In genomic region chrX:46574337-46574940, GRCh38 we compare ENCODE assay signal across 8 cellular contexts. TPM values are rescaled to one million over a fixed set of nuclear protein-coding genes. Genes with fewer than 3 reads are reported as not detected.
A peak's percentile ranks its signal among the peaks of the same experiment; 100 is the strongest.
DNase-seq lines count a peak whose midpoint lies in the region; ATAC-seq, FAIRE-seq and TF ChIP-seq lines count a peak whose summit lies in the region.

No MANE protein-coding gene starts in this region.

- H3K4me3 Mint-ChIP-seq in HFFc6 = peak overlapping the region; percentile 82

- peak; percentile 8 for ATAC-seq in GM12878

- TF ChIP-seq EP300 in GM12878 (IDR thresholded peaks at IDR 0.05; ENCODE audit: borderline replicate concordance in 1 of 2, control insufficient read depth in 1 of 2, low read depth in 2 of 2, low read length in 2 of 2) = no peak
- no peak for TF ChIP-seq EP300 in stomach (IDR thresholded peaks at IDR 0.05)

- FAIRE-seq in GM12878 (lab: Jason Lieb, UNC) = no peak

- no peaks in the 10 kb centered on the region for H3K27me3 Mint-ChIP-seq in HFFc6 (ENCODE audit: insufficient read depth)

- H3K27ac ChIP-seq in SJCRH30 (no peak overlapping the region), GM12878 (ENCODE audit: control insufficient read depth, insufficient read depth) (peak overlapping the region; percentile 80), stomach (peak overlapping the region in 4 of 5 donors; percentile 64 to 77 (median 70))

- peak overlapping the region; percentile 75 for H3K4me2 ChIP-seq in GM12878 (ENCODE audit: control insufficient read depth, insufficient read depth)

- H3K27me3 ChIP-seq in SJCRH30 (no peaks in the 10 kb centered on the region), GM12878 (replicated peaks in 1 of 2; ENCODE audit: control insufficient read depth in 2 of 2, insufficient read depth in 2 of 2, low read length in 1 of 2) (no peaks in the 10 kb centered on the region), stomach (peaks cover 0 to 18% (median 10%) of the 10 kb centered on the region in 3 donors)

- H3K36me3 ChIP-seq in SJCRH30 = no peaks in the 10 kb centered on the region
- no peaks in the 10 kb centered on the region for H3K36me3 ChIP-seq in GM12878 (ENCODE audit: control insufficient read depth in 2 of 2, insufficient read depth in 2 of 2, low read length in 1 of 2)
- H3K36me3 ChIP-seq in stomach = no peaks in the 10 kb centered on the region

- peaks cover 38% of the 10 kb centered on the region for H3K79me2 ChIP-seq in GM12878 (ENCODE audit: control insufficient read depth, insufficient read depth, low read length)

- H3K9me3 Mint-ChIP-seq in HFFc6 = no peaks in the 10 kb centered on the region

- peak overlapping the region; percentile 54 for H3K9ac ChIP-seq in GM12878 (ENCODE audit: control insufficient read depth, insufficient read depth, low read length)

- H3K27ac Mint-ChIP-seq in HFFc6 = no peak overlapping the region

- 48% methylated on average over 74 of the region's 79 CpGs for WGBS in GM12878 (ENCODE audit: insufficient coverage, insufficient replicate concordance, low lambda C conversion rate, missing lambda C conversion rate)
- WGBS in stomach, 5 donors = 2 to 64% (median 19%) methylated on average over 49 to 79 of the region's 79 CpGs; no CpG with 5 or more reads in 1 of the 5 donors

- no peaks in the 10 kb centered on the region for H3K9me3 ChIP-seq in SJCRH30 (replicated peaks)
- H3K9me3 ChIP-seq in GM12878 (replicated peaks; ENCODE audit: control insufficient read depth, insufficient read depth, low read length) = no peaks in the 10 kb centered on the region
- no peaks in the 10 kb centered on the region for H3K9me3 ChIP-seq in stomach

- intact Hi-C loops in GM12878 (cut with micrococcal nuclease; ENCODE audit: unreplicated experiment) (loop anchor here (5.0 kb wide), 1 partner anchor 138 kb away; no protein-coding TSS in a partner anchor), stomach (cut with DNase I; ENCODE audit: low total_unique reads) (no loop called here)

- POLR2A ChIA-PET in GM12878 (lab: Charles Lee) = interaction anchor here (0.9 kb wide), 1 partner anchor 117 kb away, joined by 3 read pairs; no protein-coding TSS in a partner anchor

- CTCF ChIA-PET in GM12878 (lab: Yijun Ruan, JAX) = no interaction called here

- TF ChIP-seq CTCF in HFFc6 (IDR thresholded peaks at IDR 0.05) (0 out of 2 replicates have a peak, but pooled peaks have one; percentile 15), GM12878 (IDR thresholded peaks at IDR 0.05 in 2 of 3, conservative IDR thresholded peaks at IDR 0.05 in 1 of 3; ENCODE audit: control insufficient read depth in 2 of 3, extremely low read depth in 1 of 3, insufficient read depth in 1 of 3, low read depth in 3 of 3, low read length in 3 of 3) (no peak), stomach (IDR thresholded peaks at IDR 0.05) (no peak)

- H3K36me3 Mint-ChIP-seq in HFFc6 (ENCODE audit: low read depth) = peaks cover 6% of the 10 kb centered on the region; the same call in 1 of the 2 replicates

- in situ Hi-C loops in GM12878 (cut with MboI) = no loop called here

- SMC1A ChIA-PET in GM12878 (lab: Charles Lee; ENCODE audit: uncharacterized antibody, unreplicated experiment) = interaction anchor here (0.6 kb wide), 1 partner anchor 18 kb away, joined by 3 read pairs; no protein-coding TSS in a partner anchor

- H3K4me3 ChIP-seq in SJCRH30 (peak overlapping the region; percentile 71), GM12878 (peak overlapping the region; percentile 69; the same call in 1 of the 2 replicates), stomach (peak overlapping the region; percentile 45 to 71 (median 58))

- DNase-seq in EL (peak; percentile 42), HFFc6 (no peak), SJCRH30 (no peak), GM12878 (ENCODE audit: low read depth, low spot score) (no peak), left kidney (ENCODE audit: low read depth, low spot score) (peak; percentile 53), stomach (no peak), dedifferentiated amniotic fluid mesenchymal stem cell (ENCODE audit: extremely low spot score) (no peak), cerebellar cortex (ENCODE audit: low spot score) (no peak)

- TF ChIP-seq POLR2A in GM12878 (IDR thresholded peaks at IDR 0.05; ENCODE audit: low read depth, low read length) (peak; percentile 33; the same call in 1 of the 2 replicates), stomach (IDR thresholded peaks at IDR 0.05) (no peak)

- H4K20me1 ChIP-seq in GM12878 (ENCODE audit: control insufficient read depth, insufficient read depth) = no peaks in the 10 kb centered on the region

- TF ChIP-seq RAD21 in GM12878 (IDR thresholded peaks at IDR 0.05; ENCODE audit: insufficient read depth, low read depth, low read length) = no peak

- RAD21 ChIA-PET in GM12878 (lab: Charles Lee; ENCODE audit: unreplicated experiment) = interaction anchor here (1.0 kb wide), 1 partner anchor 12 kb away, joined by 3 read pairs; no protein-coding TSS in a partner anchor

- BruUV-seq in GM12878 (replicated peaks; lab: Mats Ljungman, UMichigan) = no TSS peak

- H3K4me1 Mint-ChIP-seq in HFFc6 (ENCODE audit: low read depth) = peaks cover 30% of the 10 kb centered on the region

- no peaks in the 10 kb centered on the region for H3K4me1 ChIP-seq in SJCRH30
- H3K4me1 ChIP-seq in GM12878 (ENCODE audit: control insufficient read depth, insufficient read depth, low read length) = peaks cover 22% of the 10 kb centered on the region
- H3K4me1 ChIP-seq in stomach = peaks cover 0 to 34% (median 21%) of the 10 kb centered on the region in 4 donors

- peak overlapping the region; percentile 68 for H2AFZ ChIP-seq in GM12878 (ENCODE audit: control insufficient read depth, low read depth, low read length)

TF ChIP-seq in GM12878, 131 proteins besides CTCF, POLR2A, EP300 and RAD21 (continues in another document):
- TF ChIP-seq DPF2 (IDR thresholded peaks at IDR 0.05) (0 out of 2 replicates have a peak, but pooled peaks have one; percentile 8), SIN3A (IDR thresholded peaks at IDR 0.05; ENCODE audit: low read depth, low read length) (0 out of 2 replicates have a peak, but pooled peaks have one; percentile 71)

RNA-seq across cellular contexts. Expression of gene CHST7, which starts 0.9 kb away (rescaled TPM):
- total RNA-seq in HFFc6 (2021; fragmentation: NEBNext Ultra II Directional; extraction: Animal tissue kit (Norgen Biotek cat#: 25700)) = 10 to 100 TPM; 16.1 to 17.8 (median 17.0) TPM
- total RNA-seq in SJCRH30 (2014; rRNA removed; shearing (Covaris generic)) = 3.4 and 3.6 TPM in 2 replicates
- total RNA-seq in GM12878 (2013; cell fraction: nucleolus; rRNA removed) = 19.0 and 21.7 TPM in 2 replicates
- total RNA-seq in GM12878 (2014; rRNA removed) (10.7 and 11.0 TPM in 2 replicates), GM12878 (2014; rRNA removed; fragmentation: Illumina TruSeq; extraction: Trizol) (1.8 and 2.0 TPM in 2 replicates), GM12878 (2021) (8.9 and 9.3 TPM in 2 replicates), stomach (10 to 100 TPM in 1 of 5 donors, 1 to 10 TPM in 3, under 1 TPM in 1; 0.29 to 10.1 (median 1.8) TPM)
- polyA plus RNA-seq in GM12878 (2011; ENCODE audit: low read depth) = 1.9 TPM
- polyA plus RNA-seq in GM12878 (2011; rRNA removed) (3.7 and 4.5 TPM in 2 replicates), GM12878 (2014; fragmentation: Illumina TruSeq; extraction: Trizol) (0.89 and 1.3 TPM in 2 replicates), GM12878 (2014; fragmentation: Nextera tagmentation; extraction: Ambion mirVana) (1 to 10 TPM in 1 of 2 experiments, under 1 TPM in 1; 0.58 to 1.7 TPM), GM12878 (2014; rRNA removed) (6.3 and 9.3 TPM in 2 replicates), GM12878 (2016; fragmentation: Nextera tagmentation; extraction: Ambion mirVana) (1 to 10 TPM; 7.4 to 8.9 TPM), stomach (1 to 10 TPM; 1.4 to 3.5 (median 2.4) TPM)
- 4.4 and 9.0 TPM in 2 replicates for polyA plus RNA-seq in GM12878 (2011; cell fraction: cytosol; rRNA removed)
- polyA plus RNA-seq in GM12878 (2011; cell fraction: nucleus; rRNA removed) = 4.8 and 7.7 TPM in 2 replicates
- polyA plus RNA-seq in GM12878 (2012) = 6.1 and 7.9 TPM in 2 replicates
- polyA minus RNA-seq in GM12878 (2011; rRNA and poly(A)+ RNA removed) = 3.3 and 3.4 TPM in 2 replicates
- 4.3 and 5.1 TPM in 2 replicates for polyA minus RNA-seq in GM12878 (2011; cell fraction: cytosol; rRNA and poly(A)+ RNA removed)
- 8.1 and 15.2 TPM in 2 replicates for polyA minus RNA-seq in GM12878 (2011; cell fraction: nucleus; rRNA and poly(A)+ RNA removed)

RNA-seq across cellular contexts. Expression of gene ZNF674, which starts 29.2 kb away (rescaled TPM):
- total RNA-seq in HFFc6 (2021; fragmentation: NEBNext Ultra II Directional; extraction: Animal tissue kit (Norgen Biotek cat#: 25700)) = 1 to 10 TPM; 5.1 to 7.1 (median 6.5) TPM
- 1.7 and 3.3 TPM in 2 replicates for total RNA-seq in SJCRH30 (2014; rRNA removed; shearing (Covaris generic))
- 10.0 and 12.3 TPM in 2 replicates for total RNA-seq in GM12878 (2013; cell fraction: nucleolus; rRNA removed)
- total RNA-seq in GM12878 (2014; rRNA removed) = 1.8 and 2.1 TPM in 2 replicates
- total RNA-seq in GM12878 (2014; rRNA removed; fragmentation: Illumina TruSeq; extraction: Trizol) = 2.7 and 3.7 TPM in 2 replicates
- total RNA-seq in GM12878 (2021) = 2.7 and 3.3 TPM in 2 replicates
- polyA plus RNA-seq in GM12878 (2011; ENCODE audit: low read depth) = 1.2 TPM
- 2.8 and 3.0 TPM in 2 replicates for polyA plus RNA-seq in GM12878 (2011; rRNA removed)
- 1.8 and 2.1 TPM in 2 replicates for polyA plus RNA-seq in GM12878 (2011; cell fraction: cytosol; rRNA removed)
- 1.5 and 1.8 TPM in 2 replicates for polyA plus RNA-seq in GM12878 (2011; cell fraction: nucleus; rRNA removed)
- 1.3 and 1.7 TPM in 2 replicates for polyA plus RNA-seq in GM12878 (2012)
- polyA plus RNA-seq in GM12878 (2014; fragmentation: Illumina TruSeq; extraction: Trizol) = 1.8 and 2.1 TPM in 2 replicates
- polyA plus RNA-seq in GM12878 (2014; fragmentation: Nextera tagmentation; extraction: Ambion mirVana) = 1 to 10 TPM; 1.0 to 1.2 TPM
- 1.2 and 1.8 TPM in 2 replicates for polyA plus RNA-seq in GM12878 (2014; rRNA removed)
- polyA plus RNA-seq in GM12878 (2016; fragmentation: Nextera tagmentation; extraction: Ambion mirVana) = 1 to 10 TPM; 1.1 to 1.5 TPM
- polyA minus RNA-seq in GM12878 (2011; rRNA and poly(A)+ RNA removed) = 3.1 and 3.7 TPM in 2 replicates
- polyA minus RNA-seq in GM12878 (2011; cell fraction: cytosol; rRNA and poly(A)+ RNA removed) = 1.8 TPM in 1 of 2 replicates, not detected in the other
- polyA minus RNA-seq in GM12878 (2011; cell fraction: nucleus; rRNA and poly(A)+ RNA removed) = 1.7 and 4.5 TPM in 2 replicates
- 10 to 100 TPM in 2 of 5 donors, 1 to 10 TPM in 3; 1.8 to 14.0 (median 8.1) TPM for total RNA-seq in stomach
- polyA plus RNA-seq in stomach = under 1 TPM; 0.61 to 1.00 (median 0.65) TPM

Comparison
In these comparisons a context has a peak if more than half of its experiments do, and no peak if none do; other contexts are left out.
1. DNase-seq: peak in EL (single experiment) and left kidney (single experiment); none in HFFc6 (single experiment), SJCRH30 (0 of 2), GM12878 (single experiment), stomach (single experiment), dedifferentiated amniotic fluid mesenchymal stem cell (single experiment) and cerebellar cortex (single experiment).
2. Peak in every context shown above with its lines, with median percentiles within 50 percentile points of each other: H3K4me3 ChIP-seq.